ENCODE assay signal across 1 cellular context in genomic region chr7:53311205-53311604, GRCh38.
TF ChIP-seq lines count a peak whose summit lies in the region.

No MANE protein-coding gene starts in this region.

TF ChIP-seq in GM23338, 12 proteins besides CTCF, POLR2A, EP300 and RAD21:
- TF ChIP-seq JUNB (IDR thresholded peaks at IDR 0.05; ENCODE audit: unreplicated experiment) = no peak
- TF ChIP-seq POLR2AphosphoS5 (IDR thresholded peaks at IDR 0.05; ENCODE audit: low read depth) = no peak
- no peak for TF ChIP-seq EZH2phosphoT487 (IDR thresholded peaks at IDR 0.05; ENCODE audit: unreplicated experiment)
- no peak for TF ChIP-seq CREB1 (CRISPR knock-in tag; IDR thresholded peaks at IDR 0.05; ENCODE audit: low read depth)
- no peak for TF ChIP-seq STAT1 (IDR thresholded peaks at IDR 0.05; ENCODE audit: unreplicated experiment)
- no peak for TF ChIP-seq ZNF462 (CRISPR knock-in tag; IDR thresholded peaks at IDR 0.05)
